Comparison of ENCODE assay signal across 17 cellular contexts in genomic region chr19:49683814-49684250, GRCh38. TPM values are rescaled to one million over a fixed set of nuclear protein-coding genes. Genes with fewer than 3 reads are reported as not detected.
"Had no signal": no experiment of that assay in that cellular context is flagged by ENCODE, and none has a peak within 500 bp of the region (broad histone marks: within the 10 kb centered on the region; RNA-seq: fewer than 3 reads in every experiment).

No MANE protein-coding gene starts in this region.

- H3K36me3 Mint-ChIP-seq: natural killer cell had no signal

- H3K27ac ChIP-seq: breast epithelium, left lung, prostate gland, suprapubic skin, upper lobe of right lung had no signal

- H3K4me3 Mint-ChIP-seq: activated CD8-positive, alpha-beta T cell treated with anti-CD3 and anti-CD28 coated beads, Interleukin-2, amount 10 ng/mL, durations not matched to agents 7 days and 5 days; memory B cell; natural killer cell had no signal

- H3K27me3 Mint-ChIP-seq: memory B cell had no signal

- DNase-seq: activated CD4-positive, alpha-beta T cell treated with anti-CD3 and anti-CD28 coated beads for 1 hour; activated CD8-positive, alpha-beta memory T cell treated with anti-CD3 and anti-CD28 coated beads, Interleukin-2, amount 50 U/mL, for 48 hours; activated CD8-positive, alpha-beta T cell treated with anti-CD3 and anti-CD28 coated beads, Interleukin-2, amount 10 ng/mL, durations not matched to agents 7 days and 5 days; aorta; islet precursor cell; natural killer cell; occipital lobe; spleen; stimulated activated CD4-positive, alpha-beta T cell treated with anti-CD3 and anti-CD28 coated beads, Interleukin-1b, Interleukin-23, amount 100 ng/mL, for 48 hours; upper lobe of right lung had no signal

- H3K9me3 ChIP-seq: breast epithelium, left lung, prostate gland, spleen, suprapubic skin, upper lobe of right lung had no signal

- ATAC-seq: activated CD8-positive, alpha-beta T cell treated with anti-CD3 and anti-CD28 coated beads, Interleukin-2, amount 10 ng/mL, durations not matched to agents 7 days and 5 days; activated naive CD4-positive, alpha-beta T cell treated with anti-CD3 and anti-CD28 coated beads, Interleukin-2, amount 50 U/mL, for 72 hours; left lung; natural killer cell; sciatic nerve had no signal

- H3K36me3 ChIP-seq: breast epithelium had no signal

- H3K27ac Mint-ChIP-seq: activated CD8-positive, alpha-beta T cell treated with anti-CD3 and anti-CD28 coated beads, Interleukin-2, amount 10 ng/mL, durations not matched to agents 7 days and 5 days; memory B cell had no signal

- H3K9me3 Mint-ChIP-seq: activated naive CD4-positive, alpha-beta T cell treated with anti-CD3 and anti-CD28 coated beads, Interleukin-2, amount 50 U/mL, for 72 hours; memory B cell; natural killer cell had no signal

- H3K27me3 ChIP-seq: breast epithelium, spleen, suprapubic skin, upper lobe of right lung had no signal

- H3K4me3 ChIP-seq: breast epithelium, left lung, prostate gland, spleen, suprapubic skin, upper lobe of right lung had no signal

RNA-seq across cellular contexts. Expression of gene BCL2L12, which starts 18.1 kb away (rescaled TPM):
- total RNA-seq: occipital lobe had no signal
